ENCODE assay signal across 1 cellular context in genomic region chr3:59542276-59542675, GRCh38.
TF ChIP-seq lines count a peak whose summit lies in the region.

No MANE protein-coding gene starts in this region.

TF ChIP-seq in K562, 482 proteins besides CTCF, POLR2A, EP300 and RAD21 (continued from another document):
- TF ChIP-seq E4F1 (CRISPR knock-in tag; IDR thresholded peaks at IDR 0.05; ENCODE audit: borderline replicate concordance), result no peak
- peak; percentile 28; the same call in 1 of the 2 replicates for TF ChIP-seq CBFA2T3 (IDR thresholded peaks at IDR 0.05)
- TF ChIP-seq TEAD4 (IDR thresholded peaks at IDR 0.05; ENCODE audit: low read length), result peak; percentile 54; the same call in 1 of the 2 replicates
- no peak for TF ChIP-seq TEAD4 (CRISPR knock-in tag; IDR thresholded peaks at IDR 0.05; ENCODE audit: borderline replicate concordance)
- no peak for TF ChIP-seq HNRNPH1 (optimal IDR thresholded peaks at IDR 0.05; ENCODE audit: low read depth, low read length)
